Comparison of ENCODE assay signal across 13 cellular contexts in genomic region chr15:77516076-77516475, GRCh38.
"Had no signal": no experiment of that assay in that cellular context is flagged by ENCODE, and none has a peak within 500 bp of the region (broad histone marks: within the 10 kb centered on the region; RNA-seq: fewer than 3 reads in every experiment).

No MANE protein-coding gene starts in this region.

- DNase-seq: activated B cell treated with CpG ODN at 0.5 μM for 24 hours; activated CD4-positive, alpha-beta T cell treated with anti-CD3 and anti-CD28 coated beads, Interleukin-2, amount 10 ng/mL, durations not matched to agents 24 days and 14 days; activated gamma-delta T cell treated with Interleukin-2 at 50 U/mL for 16 hours; brain microvascular endothelial cell; cortex of kidney; effector CD8-positive, alpha-beta T cell; heart left ventricle; lower lobe of right lung; midbrain; stimulated activated CD4-positive, alpha-beta T cell treated with anti-CD3 and anti-CD28 coated beads, Interleukin-2, amount 100 ng/mL, for 48 hours; thyroid gland had no signal

- H3K36me3 ChIP-seq: brain microvascular endothelial cell, heart left ventricle, lower lobe of right lung, ovary, thyroid gland had no signal

- H3K4me1 ChIP-seq: lower lobe of right lung, thyroid gland had no signal

- H3K4me3 ChIP-seq: heart left ventricle, lower lobe of right lung, ovary, thyroid gland had no signal

- H3K27me3 ChIP-seq: brain microvascular endothelial cell, heart left ventricle, ovary, thyroid gland had no signal

- H3K9me3 ChIP-seq: heart left ventricle, lower lobe of right lung, ovary, thyroid gland had no signal

- H3K27ac ChIP-seq: brain microvascular endothelial cell, heart left ventricle, lower lobe of right lung, ovary, thyroid gland had no signal

- ATAC-seq: heart left ventricle; lower lobe of right lung; stimulated activated memory B cell treated with anti-CD40 and anti-IgM and Interleukin-4, amounts not matched to agents 10 μg/mL and 1 μg/mL and 100 μg/mL, for 72 hours had no signal
